In genomic region chrX:109629310-109629709, GRCh38 we compare ENCODE assay signal across 14 cellular contexts. TPM values are rescaled to one million over a fixed set of nuclear protein-coding genes. Genes with fewer than 3 reads are reported as not detected.
DNase-seq lines count a peak whose midpoint lies in the region; TF ChIP-seq lines count a peak whose summit lies in the region.
"Had no signal": no experiment of that assay in that cellular context is flagged by ENCODE, and none has a peak within 500 bp of the region (broad histone marks: within the 10 kb centered on the region; RNA-seq: fewer than 3 reads in every experiment).

No MANE protein-coding gene starts in this region.

- H3K9me3 ChIP-seq in GM23248 (ENCODE audit: low read depth) (no peaks in the 10 kb centered on the region), tibial artery (no peaks in the 10 kb centered on the region)
- H3K9me3 ChIP-seq: psoas muscle, stomach had no signal

- H3K9ac ChIP-seq in GM23248 = no peak overlapping the region

- H3K36me3 ChIP-seq in GM23248 (ENCODE audit: low read depth) (no peaks in the 10 kb centered on the region), tibial artery (no peaks in the 10 kb centered on the region)
- H3K36me3 ChIP-seq: stomach had no signal

- DNase-seq in Ammon's horn (ENCODE audit: low spot score) (peak; percentile 56), NCI-H1092 (lab: John Stamatoyannopoulos, UW) (peak; percentile 15), RPMI7951 (ENCODE audit: low read depth) (peak; percentile 1), fibroblast of mammary gland (ENCODE audit: low read depth) (peak; percentile 3), GM23248 (no peak), tibial artery (no peak), NCI-H1436 (lab: John Stamatoyannopoulos, UW) (no peak), posterior vena cava (ENCODE audit: low spot score) (no peak)
- DNase-seq: AML-193; IMR-90; NK-92 treated with Interleukin-12 subunit alpha and Interleukin-12 subunit beta, amount 100 ng/mL, for 24 hours; psoas muscle; stomach; T-helper 17 cell had no signal

- no peak overlapping the region for H2AFZ ChIP-seq in GM23248

- in situ Hi-C loops in GM23248 (cut with MboI) = no loop called here

- TF ChIP-seq CTCF in fibroblast of mammary gland (conservative IDR thresholded peaks at IDR 0.05; ENCODE audit: control insufficient read depth, insufficient read depth, low read depth, low read length) = no peak
- TF ChIP-seq CTCF in tibial artery (IDR thresholded peaks at IDR 0.05) = no peak

- 46 to 58% methylated on average over 3 of the region's 3 CpGs for WGBS in GM23248 (ENCODE audit: low coverage in 1 of 2, low lambda C conversion rate in 2 of 2, missing lambda C conversion rate in 2 of 2), 2 experiments

- intact Hi-C loops in tibial artery (cut with DNase I; ENCODE audit: low total_unique reads) = no loop called here
- intact Hi-C loops in posterior vena cava (cut with DNase I) = no loop called here

- H3F3A ChIP-seq in GM23248 (ENCODE audit: insufficient read depth) = no peaks in the 10 kb centered on the region

- no peak overlapping the region for H3K4me2 ChIP-seq in GM23248 (ENCODE audit: unreplicated experiment)

- H3K27ac ChIP-seq in GM23248 = no peak overlapping the region
- H3K27ac ChIP-seq in tibial artery = no peak overlapping the region
- H3K27ac ChIP-seq: psoas muscle, stomach had no signal

- H3K4me3 ChIP-seq in fibroblast of mammary gland (ENCODE audit: control insufficient read depth, low read depth, low read length) (no peak overlapping the region), GM23248 (no peak overlapping the region), tibial artery (no peak overlapping the region)
- H3K4me3 ChIP-seq: psoas muscle, stomach had no signal

- no peaks in the 10 kb centered on the region for H3K9me2 ChIP-seq in GM23248 (ENCODE audit: insufficient read depth)

- H3K27me3 ChIP-seq in GM23248 (replicated peaks; ENCODE audit: insufficient read depth) (no peaks in the 10 kb centered on the region), tibial artery (no peaks in the 10 kb centered on the region)

- no peaks in the 10 kb centered on the region for H3K79me2 ChIP-seq in GM23248 (ENCODE audit: insufficient read depth)

- H3K4me1 ChIP-seq in GM23248 (ENCODE audit: insufficient read depth) = no peaks in the 10 kb centered on the region
- peaks cover 0 to 6% (median 0%) of the 10 kb centered on the region in 4 donors for H3K4me1 ChIP-seq in tibial artery
- H3K4me1 ChIP-seq: psoas muscle had no signal

- H4K20me1 ChIP-seq in GM23248 (ENCODE audit: insufficient read depth) = no peaks in the 10 kb centered on the region

RNA-seq across cellular contexts. Expression of gene KCNE5, which starts 4.3 kb away (rescaled TPM):
- total RNA-seq in RPMI7951 (2014; rRNA removed; shearing (Covaris generic)) = 0.12 and 0.20 TPM in 2 replicates
- total RNA-seq in GM23248 (2014; rRNA removed; shearing (Covaris generic)) = 1.5 TPM in 1 of 2 replicates, not detected in the other
- polyA plus RNA-seq in GM23248 (2016; fragmentation: Nextera tagmentation; extraction: Ambion mirVana) = 0.13 TPM in 1 of 2 replicates, not detected in the other
- total RNA-seq in posterior vena cava = under 1 TPM in 1 of 2 donors, not detected in 1; 0.29 TPM
- polyA plus RNA-seq: stomach had no signal

Comparison
In these comparisons a context has a peak if more than half of its experiments do, and no peak if none do; other contexts are left out.
1. DNase-seq: peak in Ammon's horn (single experiment), NCI-H1092 (single experiment), RPMI7951 (single experiment) and fibroblast of mammary gland (single experiment); none in GM23248 (single experiment), tibial artery (0 of 2), NCI-H1436 (single experiment) and posterior vena cava (single experiment).